In the genomic region with DNA sequence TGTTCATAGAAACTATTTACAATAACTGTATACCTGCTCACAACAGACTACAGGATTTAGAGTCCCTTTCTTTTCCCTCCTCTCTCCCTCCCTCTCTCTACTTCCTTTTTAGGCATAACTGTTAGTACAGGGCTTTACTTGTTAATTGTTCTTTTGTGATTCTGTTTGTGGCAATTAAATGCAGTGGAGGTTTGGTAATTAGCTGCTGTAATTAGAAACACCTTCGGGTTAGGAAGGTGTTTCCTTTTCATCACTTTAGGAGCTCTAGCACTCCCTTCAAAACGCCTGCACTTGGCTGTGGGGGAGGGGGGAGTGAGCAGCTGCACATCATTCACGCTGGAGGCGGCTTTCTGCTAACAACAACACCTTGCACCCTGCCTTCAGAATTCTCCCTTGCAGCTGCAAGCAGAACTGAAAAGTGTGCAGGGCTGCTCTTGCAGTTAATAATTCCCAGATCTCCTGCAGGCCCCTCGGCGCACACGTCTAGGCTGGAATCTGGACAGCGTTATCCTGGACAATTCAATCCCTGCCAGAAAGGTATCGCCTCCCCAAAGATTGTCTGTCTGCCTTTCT, we compare ENCODE assay signal across 14 cellular contexts.
DNase-seq lines count a peak whose midpoint lies in the region; ATAC-seq, FAIRE-seq and TF ChIP-seq lines count a peak whose summit lies in the region.
"Had no signal": no experiment of that assay in that cellular context is flagged by ENCODE, and none has a peak within 500 bp of the region (broad histone marks: within the 10 kb centered on the region; RNA-seq: fewer than 3 reads in every experiment).

No MANE protein-coding gene starts in this region.

- H3K4me3 Mint-ChIP-seq in astrocyte (ENCODE audit: unreplicated experiment): peak overlapping the region; percentile 55
- H3K4me3 Mint-ChIP-seq: activated CD8-positive, alpha-beta memory T cell treated with anti-CD3 and anti-CD28 coated beads, Interleukin-2, amount 10 ng/mL, durations not matched to agents 7 days and 5 days; activated naive CD4-positive, alpha-beta T cell treated with anti-CD3 and anti-CD28 coated beads, Interleukin-2, amount 10 ng/mL, durations not matched to agents 7 days and 5 days; central memory CD8-positive, alpha-beta T cell had no signal

- H3K9me2 ChIP-seq in Loucy (replicated peaks; ENCODE audit: low read depth, low read length): no peaks in the 10 kb centered on the region
- no peaks in the 10 kb centered on the region for H3K9me2 ChIP-seq in neural cell (ENCODE audit: insufficient read depth, low read length)
- H3K9me2 ChIP-seq in OCI-LY7 (ENCODE audit: insufficient read depth, low read length): no peaks in the 10 kb centered on the region

- no peaks in the 10 kb centered on the region for H3K9me3 ChIP-seq in DND-41 (ENCODE audit: insufficient read depth, low read length, severe bottlenecking)
- no peaks in the 10 kb centered on the region for H3K9me3 ChIP-seq in Loucy (ENCODE audit: insufficient read depth, low read depth, low read length)
- H3K9me3 ChIP-seq in astrocyte (ENCODE audit: insufficient read depth, low read depth, low read length): no peaks in the 10 kb centered on the region
- H3K9me3 ChIP-seq in neural cell (ENCODE audit: low read length): no peaks in the 10 kb centered on the region
- H3K9me3 ChIP-seq in right atrium auricular region: no peaks in the 10 kb centered on the region
- no peaks in the 10 kb centered on the region for H3K9me3 ChIP-seq in OCI-LY7 (ENCODE audit: low read length)
- H3K9me3 ChIP-seq: stomach had no signal

- intact Hi-C loops in OCI-LY7 (cut with micrococcal nuclease; ENCODE audit: unreplicated experiment): no loop called here

- H3K36me3 ChIP-seq in DND-41 (ENCODE audit: insufficient read depth, low read length) (no peaks in the 10 kb centered on the region), Loucy (ENCODE audit: insufficient read depth, low read length) (no peaks in the 10 kb centered on the region), astrocyte (ENCODE audit: insufficient read depth, low read length) (no peaks in the 10 kb centered on the region), neural cell (ENCODE audit: insufficient read depth, low read length) (no peaks in the 10 kb centered on the region), right atrium auricular region (no peaks in the 10 kb centered on the region), OCI-LY7 (ENCODE audit: insufficient read depth, low read length) (no peaks in the 10 kb centered on the region)
- H3K36me3 ChIP-seq: stomach had no signal

- peaks cover 15% of the 10 kb centered on the region for H3K4me1 Mint-ChIP-seq in astrocyte (ENCODE audit: low read depth, unreplicated experiment)
- H3K4me1 Mint-ChIP-seq: activated CD8-positive, alpha-beta memory T cell treated with anti-CD3 and anti-CD28 coated beads, Interleukin-2, amount 10 ng/mL, durations not matched to agents 7 days and 5 days; activated naive CD4-positive, alpha-beta T cell treated with anti-CD3 and anti-CD28 coated beads, Interleukin-2, amount 10 ng/mL, durations not matched to agents 7 days and 5 days; central memory CD8-positive, alpha-beta T cell had no signal

- POLR2A ChIA-PET in OCI-LY7 (lab: Charles Lee): no interaction called here

- BruUV-seq in OCI-LY7 (replicated peaks; lab: Mats Ljungman, UMichigan): no TSS peak

- peaks cover 4% of the 10 kb centered on the region for H3K9me3 Mint-ChIP-seq in astrocyte (ENCODE audit: unreplicated experiment)
- H3K9me3 Mint-ChIP-seq: activated naive CD4-positive, alpha-beta T cell treated with anti-CD3 and anti-CD28 coated beads, Interleukin-2, amount 10 ng/mL, durations not matched to agents 7 days and 5 days; central memory CD8-positive, alpha-beta T cell had no signal

- TF ChIP-seq CTCF in DND-41 (IDR thresholded peaks at IDR 0.05; ENCODE audit: borderline replicate concordance, extremely low read depth, low read length, poor library complexity, severe bottlenecking) (no peak), Loucy (conservative IDR thresholded peaks at IDR 0.05; ENCODE audit: low read length) (no peak), astrocyte (IDR thresholded peaks at IDR 0.05; ENCODE audit: insufficient read depth, low read depth, low read length) (no peak), neural cell (IDR thresholded peaks at IDR 0.05; ENCODE audit: poor library complexity, severe bottlenecking) (no peak), right atrium auricular region (IDR thresholded peaks at IDR 0.05) (no peak), OCI-LY7 (conservative IDR thresholded peaks at IDR 0.05; ENCODE audit: low read length) (no peak)

- no peaks in the 10 kb centered on the region for H3K36me3 Mint-ChIP-seq in astrocyte (ENCODE audit: low read depth, unreplicated experiment)
- H3K36me3 Mint-ChIP-seq: activated CD8-positive, alpha-beta memory T cell treated with anti-CD3 and anti-CD28 coated beads, Interleukin-2, amount 10 ng/mL, durations not matched to agents 7 days and 5 days; activated naive CD4-positive, alpha-beta T cell treated with anti-CD3 and anti-CD28 coated beads, Interleukin-2, amount 10 ng/mL, durations not matched to agents 7 days and 5 days had no signal

- H3K4me2 ChIP-seq in DND-41 (ENCODE audit: insufficient read depth, low read length) (peak overlapping the region; percentile 55), Loucy (ENCODE audit: low read depth, low read length, poor library complexity, severe bottlenecking) (peak overlapping the region; percentile 6), astrocyte (ENCODE audit: low read length) (no peak overlapping the region), neural cell (ENCODE audit: low read length) (no peak overlapping the region), OCI-LY7 (ENCODE audit: low read length) (no peak overlapping the region)

- DNase-seq in DND-41: peak; percentile 81
- DNase-seq in astrocyte (ENCODE audit: low read depth): no peak
- DNase-seq in right atrium auricular region (ENCODE audit: low spot score): no peak
- no peak for DNase-seq in middle frontal gyrus (ENCODE audit: extremely low spot score, low spot score)
- DNase-seq in OCI-LY7 (ENCODE audit: low spot score): no peak
- DNase-seq: activated CD8-positive, alpha-beta memory T cell treated with anti-CD3 and anti-CD28 coated beads, Interleukin-2, amount 10 ng/mL, durations not matched to agents 7 days and 5 days; activated naive CD4-positive, alpha-beta T cell treated with anti-CD3 and anti-CD28 coated beads, Interleukin-2, amount 10 ng/mL, durations not matched to agents 7 days and 5 days; midbrain; SIG-M5; stomach had no signal

- H3K79me2 ChIP-seq in DND-41 (ENCODE audit: insufficient read depth, low read length) (no peaks in the 10 kb centered on the region), Loucy (ENCODE audit: insufficient read depth, low read length) (no peaks in the 10 kb centered on the region), astrocyte (ENCODE audit: insufficient read depth, low read length) (no peaks in the 10 kb centered on the region), neural cell (replicated peaks; ENCODE audit: insufficient read depth, low read length) (peaks cover 6% of the 10 kb centered on the region), OCI-LY7 (ENCODE audit: insufficient read depth, low read depth, low read length) (no peaks in the 10 kb centered on the region)

- H4K20me1 ChIP-seq in DND-41 (ENCODE audit: insufficient read depth, low read length): no peaks in the 10 kb centered on the region
- H4K20me1 ChIP-seq in Loucy (ENCODE audit: insufficient read depth, low read length, poor library complexity, severe bottlenecking): no peaks in the 10 kb centered on the region
- no peaks in the 10 kb centered on the region for H4K20me1 ChIP-seq in astrocyte (ENCODE audit: insufficient read depth, low read length)
- no peaks in the 10 kb centered on the region for H4K20me1 ChIP-seq in neural cell (ENCODE audit: insufficient read depth)
- H4K20me1 ChIP-seq in OCI-LY7 (ENCODE audit: insufficient read depth, low read length): no peaks in the 10 kb centered on the region

- no peak overlapping the region for H3K27ac Mint-ChIP-seq in astrocyte (ENCODE audit: unreplicated experiment)
- H3K27ac Mint-ChIP-seq: activated CD8-positive, alpha-beta memory T cell treated with anti-CD3 and anti-CD28 coated beads, Interleukin-2, amount 10 ng/mL, durations not matched to agents 7 days and 5 days; activated naive CD4-positive, alpha-beta T cell treated with anti-CD3 and anti-CD28 coated beads, Interleukin-2, amount 10 ng/mL, durations not matched to agents 7 days and 5 days had no signal

- H3K27me3 ChIP-seq in DND-41 (ENCODE audit: insufficient read depth, low read length, poor library complexity): no peaks in the 10 kb centered on the region
- no peaks in the 10 kb centered on the region for H3K27me3 ChIP-seq in Loucy (ENCODE audit: insufficient read depth, low read length, poor library complexity, severe bottlenecking)
- H3K27me3 ChIP-seq in astrocyte (ENCODE audit: insufficient read depth, low read length): no peaks in the 10 kb centered on the region
- H3K27me3 ChIP-seq in neural cell (ENCODE audit: insufficient read depth, low read depth, low read length): no peaks in the 10 kb centered on the region
- no peaks in the 10 kb centered on the region for H3K27me3 ChIP-seq in right atrium auricular region

- FAIRE-seq in astrocyte (lab: Jason Lieb, UNC): no peak

- no peak for TF ChIP-seq EP300 in neural cell (conservative IDR thresholded peaks at IDR 0.05; ENCODE audit: poor library complexity, severe bottlenecking)

- TF ChIP-seq RAD21 in neural cell (conservative IDR thresholded peaks at IDR 0.05): no peak

- peaks cover 42% of the 10 kb centered on the region for H3K27me3 Mint-ChIP-seq in astrocyte (ENCODE audit: low read depth, unreplicated experiment)

- H2AFZ ChIP-seq in DND-41 (ENCODE audit: low read depth, low read length): peak overlapping the region; percentile 59
- H2AFZ ChIP-seq in Loucy (ENCODE audit: low read length): peak overlapping the region; percentile 87; the same call in 1 of the 2 replicates
- no peak overlapping the region for H2AFZ ChIP-seq in astrocyte (ENCODE audit: low read depth, low read length)
- H2AFZ ChIP-seq in neural cell (ENCODE audit: low read depth, low read length): peak overlapping the region; percentile 21
- H2AFZ ChIP-seq in OCI-LY7 (ENCODE audit: low read length): no peak overlapping the region

- no peaks in the 10 kb centered on the region for H3F3A ChIP-seq in Loucy (ENCODE audit: low read depth)
- no peaks in the 10 kb centered on the region for H3F3A ChIP-seq in neural cell (ENCODE audit: insufficient read depth, low read length, poor library complexity, severe bottlenecking)

- H3K9ac ChIP-seq in DND-41 (ENCODE audit: low read depth, low read length): peak overlapping the region; percentile 33
- no peak overlapping the region for H3K9ac ChIP-seq in Loucy (ENCODE audit: low read depth, low read length, poor library complexity, severe bottlenecking)
- no peak overlapping the region for H3K9ac ChIP-seq in astrocyte (ENCODE audit: low read length)
- H3K9ac ChIP-seq in neural cell (ENCODE audit: low read length): peak overlapping the region; percentile 37

- peaks cover 23% of the 10 kb centered on the region for H3K4me1 ChIP-seq in DND-41 (ENCODE audit: insufficient read depth, low read length)
- peaks cover 6% of the 10 kb centered on the region for H3K4me1 ChIP-seq in Loucy (ENCODE audit: insufficient read depth, low read length, poor library complexity, severe bottlenecking)
- H3K4me1 ChIP-seq in astrocyte (ENCODE audit: insufficient read depth, low read length): no peaks in the 10 kb centered on the region
- peaks cover 0 to 5% of the 10 kb centered on the region in 2 donors for H3K4me1 ChIP-seq in right atrium auricular region
- no peaks in the 10 kb centered on the region for H3K4me1 ChIP-seq in OCI-LY7 (ENCODE audit: insufficient read depth, low read length, poor library complexity, severe bottlenecking)

- ATAC-seq in DND-41 (ENCODE audit: insufficient read depth, low read depth): peak; percentile 97
- ATAC-seq in HG03469 (IDR thresholded peaks at IDR 0.05; ENCODE audit: unreplicated experiment): no peak
- ATAC-seq: activated CD8-positive, alpha-beta memory T cell treated with anti-CD3 and anti-CD28 coated beads, Interleukin-2, amount 10 ng/mL, durations not matched to agents 7 days and 5 days had no signal

- H3K4me3 ChIP-seq in DND-41 (ENCODE audit: low read depth in 1 of 2, low read length in 2 of 2) (no peak overlapping the region), Loucy (ENCODE audit: low read length, poor library complexity, severe bottlenecking) (no peak overlapping the region), astrocyte (ENCODE audit: insufficient read depth, low read depth, low read length) (no peak overlapping the region), neural cell (ENCODE audit: low read length) (peak overlapping the region; percentile 46), right atrium auricular region (no peak overlapping the region), OCI-LY7 (ENCODE audit: low read depth, low read length, poor library complexity, severe bottlenecking) (no peak overlapping the region)
- H3K4me3 ChIP-seq: stomach had no signal

- H3K27ac ChIP-seq in DND-41 (ENCODE audit: low read length): peak overlapping the region; percentile 78
- H3K27ac ChIP-seq in astrocyte (ENCODE audit: low read depth, low read length): no peak overlapping the region
- peak overlapping the region; percentile 32 for H3K27ac ChIP-seq in neural cell (ENCODE audit: low read length)
- no peak overlapping the region for H3K27ac ChIP-seq in right atrium auricular region
- H3K27ac ChIP-seq in OCI-LY7 (ENCODE audit: low read depth, low read length, poor library complexity, severe bottlenecking): no peak overlapping the region
- H3K27ac ChIP-seq: stomach had no signal

- CTCF ChIA-PET in OCI-LY7 (lab: Charles Lee; ENCODE audit: unreplicated experiment): no interaction called here

Comparison
In these comparisons a context has a peak if more than half of its experiments do, and no peak if none do; other contexts are left out.
1. H2AFZ ChIP-seq: peak in DND-41 (single experiment), Loucy (single experiment) and neural cell (single experiment); none in astrocyte (single experiment) and OCI-LY7 (single experiment).
2. H3K27ac ChIP-seq: peak in DND-41 (single experiment) and neural cell (single experiment); none in astrocyte (single experiment), right atrium auricular region (0 of 2) and OCI-LY7 (single experiment).
3. H3K4me2 ChIP-seq: peak in DND-41 (single experiment) and Loucy (single experiment); none in astrocyte (single experiment), neural cell (single experiment) and OCI-LY7 (single experiment).
4. H3K9ac ChIP-seq: peak in DND-41 (single experiment) and neural cell (single experiment); none in Loucy (single experiment) and astrocyte (single experiment).